ENCODE assay signal across 1 cellular context in the genomic region with DNA sequence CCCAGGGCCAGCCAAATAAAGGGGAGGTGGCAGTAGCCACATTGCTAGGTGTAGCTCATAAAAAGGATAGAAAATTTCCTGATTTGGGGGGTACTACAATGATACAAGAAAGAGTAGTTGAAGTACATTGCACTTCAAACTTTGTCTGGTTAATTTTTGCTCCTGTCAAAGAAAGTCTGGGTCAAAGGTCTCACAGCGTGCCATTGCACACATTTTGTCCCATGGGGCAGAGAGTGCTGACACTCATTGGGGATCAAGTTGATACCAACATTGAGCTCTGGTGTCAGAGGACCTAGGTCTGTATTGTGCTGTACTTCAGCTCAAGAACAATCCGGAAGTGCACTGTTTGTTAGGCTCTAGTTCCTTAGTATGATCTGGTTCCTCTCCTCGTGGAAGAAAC.
TF ChIP-seq lines count a peak whose summit lies in the region.

No MANE protein-coding gene starts in this region.

TF ChIP-seq in GM12878, 131 proteins besides CTCF, POLR2A, EP300 and RAD21 (continued from another document):
- TF ChIP-seq HDGF (IDR thresholded peaks at IDR 0.05), result no peak
- TF ChIP-seq BRCA1 (IDR thresholded peaks at IDR 0.05; ENCODE audit: low read depth, low read length), result no peak
- no peak for TF ChIP-seq YY1 (IDR thresholded peaks at IDR 0.05; ENCODE audit: low read depth, low read length)
- TF ChIP-seq, protein P1, sequence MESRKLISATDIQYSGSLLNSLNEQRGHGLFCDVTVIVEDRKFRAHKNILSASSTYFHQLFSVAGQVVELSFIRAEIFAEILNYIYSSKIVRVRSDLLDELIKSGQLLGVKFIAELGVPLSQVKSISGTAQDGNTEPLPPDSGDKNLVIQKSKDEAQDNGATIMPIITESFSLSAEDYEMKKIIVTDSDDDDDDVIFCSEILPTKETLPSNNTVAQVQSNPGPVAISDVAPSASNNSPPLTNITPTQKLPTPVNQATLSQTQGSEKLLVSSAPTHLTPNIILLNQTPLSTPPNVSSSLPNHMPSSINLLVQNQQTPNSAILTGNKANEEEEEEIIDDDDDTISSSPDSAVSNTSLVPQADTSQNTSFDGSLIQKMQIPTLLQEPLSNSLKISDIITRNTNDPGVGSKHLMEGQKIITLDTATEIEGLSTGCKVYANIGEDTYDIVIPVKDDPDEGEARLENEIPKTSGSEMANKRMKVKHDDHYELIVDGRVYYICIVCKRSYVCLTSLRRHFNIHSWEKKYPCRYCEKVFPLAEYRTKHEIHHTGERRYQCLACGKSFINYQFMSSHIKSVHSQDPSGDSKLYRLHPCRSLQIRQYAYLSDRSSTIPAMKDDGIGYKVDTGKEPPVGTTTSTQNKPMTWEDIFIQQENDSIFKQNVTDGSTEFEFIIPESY (IDR thresholded peaks at IDR 0.05), result no peak
- TF ChIP-seq FOS (IDR thresholded peaks at IDR 0.05; ENCODE audit: borderline replicate concordance, extremely low read depth, insufficient read length), result no peak
- TF ChIP-seq CBX3 (IDR thresholded peaks at IDR 0.05; ENCODE audit: borderline replicate concordance, low read depth), result no peak
- no peak for TF ChIP-seq SUPT20H (IDR thresholded peaks at IDR 0.05; ENCODE audit: borderline replicate concordance, control insufficient read depth, low read depth, low read length)
- no peak for TF ChIP-seq ZBED1 (IDR thresholded peaks at IDR 0.05; ENCODE audit: borderline replicate concordance)
- TF ChIP-seq, protein P2, sequence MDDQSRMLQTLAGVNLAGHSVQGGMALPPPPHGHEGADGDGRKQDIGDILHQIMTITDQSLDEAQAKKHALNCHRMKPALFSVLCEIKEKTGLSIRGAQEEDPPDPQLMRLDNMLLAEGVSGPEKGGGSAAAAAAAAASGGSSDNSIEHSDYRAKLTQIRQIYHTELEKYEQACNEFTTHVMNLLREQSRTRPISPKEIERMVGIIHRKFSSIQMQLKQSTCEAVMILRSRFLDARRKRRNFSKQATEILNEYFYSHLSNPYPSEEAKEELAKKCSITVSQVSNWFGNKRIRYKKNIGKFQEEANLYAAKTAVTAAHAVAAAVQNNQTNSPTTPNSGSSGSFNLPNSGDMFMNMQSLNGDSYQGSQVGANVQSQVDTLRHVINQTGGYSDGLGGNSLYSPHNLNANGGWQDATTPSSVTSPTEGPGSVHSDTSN (IDR thresholded peaks at IDR 0.05; ENCODE audit: insufficient replicate concordance, low read depth, low read length), result no peak
- no peak for TF ChIP-seq EGR1 (IDR thresholded peaks at IDR 0.05; ENCODE audit: borderline replicate concordance in 1 of 2, low read depth in 2 of 2, low read length in 2 of 2)
- no peak for TF ChIP-seq ZNF384 (IDR thresholded peaks at IDR 0.05; ENCODE audit: borderline replicate concordance, low read depth, low read length)
- no peak for TF ChIP-seq EED (IDR thresholded peaks at IDR 0.05; ENCODE audit: low read depth)
- no peak for TF ChIP-seq KDM1A (IDR thresholded peaks at IDR 0.05; ENCODE audit: borderline replicate concordance)
